In the genomic region with DNA sequence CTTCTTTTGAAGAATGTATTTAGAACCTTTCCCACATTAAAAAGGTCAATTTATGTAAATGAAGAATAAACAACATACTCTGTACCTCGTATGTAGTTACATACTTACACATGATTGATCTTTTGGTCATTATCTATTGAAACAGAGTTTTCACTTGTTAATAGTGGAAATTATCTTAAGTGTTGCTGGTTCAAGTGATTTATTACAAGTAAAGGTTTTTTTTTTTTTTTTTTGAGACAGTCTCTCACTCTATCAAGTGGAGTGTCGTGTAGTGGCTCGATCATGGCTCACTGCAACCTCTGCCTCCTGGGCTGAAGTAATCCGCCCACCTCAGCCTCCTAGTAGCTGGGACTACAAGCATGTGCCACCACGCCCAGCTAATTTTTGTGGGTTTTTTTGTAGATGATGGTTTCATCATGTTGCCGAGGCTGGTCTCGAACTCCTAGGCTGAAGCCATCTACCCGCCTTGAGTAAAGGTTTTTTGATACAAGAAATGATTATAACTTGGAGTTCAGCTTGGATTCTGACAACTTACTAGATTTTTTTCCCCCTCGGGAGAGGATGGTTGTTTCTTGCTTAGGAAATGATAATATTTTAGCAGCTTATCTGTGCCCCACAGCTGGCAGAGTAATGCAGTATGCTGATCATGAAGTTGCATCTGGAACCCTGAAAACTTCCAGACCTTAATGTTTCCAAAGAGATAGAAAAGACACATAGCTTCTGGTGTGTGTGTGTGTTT, we compare ENCODE assay signal across 1 cellular context.
TF ChIP-seq lines count a peak whose summit lies in the region.

No MANE protein-coding gene starts in this region.

TF ChIP-seq in K562, 482 proteins besides CTCF, POLR2A, EP300 and RAD21 (continued from another document):
- TF ChIP-seq, protein P1, sequence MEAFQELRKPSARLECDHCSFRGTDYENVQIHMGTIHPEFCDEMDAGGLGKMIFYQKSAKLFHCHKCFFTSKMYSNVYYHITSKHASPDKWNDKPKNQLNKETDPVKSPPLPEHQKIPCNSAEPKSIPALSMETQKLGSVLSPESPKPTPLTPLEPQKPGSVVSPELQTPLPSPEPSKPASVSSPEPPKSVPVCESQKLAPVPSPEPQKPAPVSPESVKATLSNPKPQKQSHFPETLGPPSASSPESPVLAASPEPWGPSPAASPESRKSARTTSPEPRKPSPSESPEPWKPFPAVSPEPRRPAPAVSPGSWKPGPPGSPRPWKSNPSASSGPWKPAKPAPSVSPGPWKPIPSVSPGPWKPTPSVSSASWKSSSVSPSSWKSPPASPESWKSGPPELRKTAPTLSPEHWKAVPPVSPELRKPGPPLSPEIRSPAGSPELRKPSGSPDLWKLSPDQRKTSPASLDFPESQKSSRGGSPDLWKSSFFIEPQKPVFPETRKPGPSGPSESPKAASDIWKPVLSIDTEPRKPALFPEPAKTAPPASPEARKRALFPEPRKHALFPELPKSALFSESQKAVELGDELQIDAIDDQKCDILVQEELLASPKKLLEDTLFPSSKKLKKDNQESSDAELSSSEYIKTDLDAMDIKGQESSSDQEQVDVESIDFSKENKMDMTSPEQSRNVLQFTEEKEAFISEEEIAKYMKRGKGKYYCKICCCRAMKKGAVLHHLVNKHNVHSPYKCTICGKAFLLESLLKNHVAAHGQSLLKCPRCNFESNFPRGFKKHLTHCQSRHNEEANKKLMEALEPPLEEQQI (IDR thresholded peaks at IDR 0.05), result peak; percentile 36; the same call in 1 of the 2 replicates
- TF ChIP-seq POLR2AphosphoS2 (IDR thresholded peaks at IDR 0.05; ENCODE audit: low read length) (no peak), SMARCC2 (IDR thresholded peaks at IDR 0.05; ENCODE audit: low read depth) (peak; percentile 85; the same call in 1 of the 2 replicates), DDX20 (tag; IDR thresholded peaks at IDR 0.05; ENCODE audit: low read depth) (no peak), CEBPG (CRISPR knock-in tag; IDR thresholded peaks at IDR 0.05) (peak; percentile 75), CEBPG (tag; conservative IDR thresholded peaks at IDR 0.05 in 1 of 2, IDR thresholded peaks at IDR 0.05 in 1 of 2) (peak; percentile 53 to 78), FOXM1 (IDR thresholded peaks at IDR 0.05; ENCODE audit: low read depth) (peak; percentile 90), FOXM1 (CRISPR knock-in tag; IDR thresholded peaks at IDR 0.05; ENCODE audit: low read depth) (no peak), ZNF766 (CRISPR knock-in tag; conservative IDR thresholded peaks at IDR 0.05) (peak; percentile 65; the same call in 1 of the 2 replicates), ADNP (tag; IDR thresholded peaks at IDR 0.05) (peak; percentile 96), NFXL1 (CRISPR knock-in tag; IDR thresholded peaks at IDR 0.05) (no peak), GABPA (tag; conservative IDR thresholded peaks at IDR 0.05; ENCODE audit: low read depth) (no peak), POLR3A (IDR thresholded peaks at IDR 0.05; ENCODE audit: borderline replicate concordance, extremely low read depth, insufficient read depth, insufficient read length) (no peak), DACH1 (IDR thresholded peaks at IDR 0.05; ENCODE audit: partially characterized antibody) (peak; percentile 47), SRSF7 (optimal IDR thresholded peaks at IDR 0.05; ENCODE audit: low read depth, low read length) (no peak)
- TF ChIP-seq, protein P2, sequence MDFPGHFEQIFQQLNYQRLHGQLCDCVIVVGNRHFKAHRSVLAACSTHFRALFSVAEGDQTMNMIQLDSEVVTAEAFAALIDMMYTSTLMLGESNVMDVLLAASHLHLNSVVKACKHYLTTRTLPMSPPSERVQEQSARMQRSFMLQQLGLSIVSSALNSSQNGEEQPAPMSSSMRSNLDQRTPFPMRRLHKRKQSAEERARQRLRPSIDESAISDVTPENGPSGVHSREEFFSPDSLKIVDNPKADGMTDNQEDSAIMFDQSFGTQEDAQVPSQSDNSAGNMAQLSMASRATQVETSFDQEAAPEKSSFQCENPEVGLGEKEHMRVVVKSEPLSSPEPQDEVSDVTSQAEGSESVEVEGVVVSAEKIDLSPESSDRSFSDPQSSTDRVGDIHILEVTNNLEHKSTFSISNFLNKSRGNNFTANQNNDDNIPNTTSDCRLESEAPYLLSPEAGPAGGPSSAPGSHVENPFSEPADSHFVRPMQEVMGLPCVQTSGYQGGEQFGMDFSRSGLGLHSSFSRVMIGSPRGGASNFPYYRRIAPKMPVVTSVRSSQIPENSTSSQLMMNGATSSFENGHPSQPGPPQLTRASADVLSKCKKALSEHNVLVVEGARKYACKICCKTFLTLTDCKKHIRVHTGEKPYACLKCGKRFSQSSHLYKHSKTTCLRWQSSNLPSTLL (IDR thresholded peaks at IDR 0.05), result no peak
- TF ChIP-seq, protein P3, sequence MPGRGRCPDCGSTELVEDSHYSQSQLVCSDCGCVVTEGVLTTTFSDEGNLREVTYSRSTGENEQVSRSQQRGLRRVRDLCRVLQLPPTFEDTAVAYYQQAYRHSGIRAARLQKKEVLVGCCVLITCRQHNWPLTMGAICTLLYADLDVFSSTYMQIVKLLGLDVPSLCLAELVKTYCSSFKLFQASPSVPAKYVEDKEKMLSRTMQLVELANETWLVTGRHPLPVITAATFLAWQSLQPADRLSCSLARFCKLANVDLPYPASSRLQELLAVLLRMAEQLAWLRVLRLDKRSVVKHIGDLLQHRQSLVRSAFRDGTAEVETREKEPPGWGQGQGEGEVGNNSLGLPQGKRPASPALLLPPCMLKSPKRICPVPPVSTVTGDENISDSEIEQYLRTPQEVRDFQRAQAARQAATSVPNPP (IDR thresholded peaks at IDR 0.05; ENCODE audit: borderline replicate concordance, insufficient read depth, insufficient read length), result no peak
- TF ChIP-seq, protein P4, sequence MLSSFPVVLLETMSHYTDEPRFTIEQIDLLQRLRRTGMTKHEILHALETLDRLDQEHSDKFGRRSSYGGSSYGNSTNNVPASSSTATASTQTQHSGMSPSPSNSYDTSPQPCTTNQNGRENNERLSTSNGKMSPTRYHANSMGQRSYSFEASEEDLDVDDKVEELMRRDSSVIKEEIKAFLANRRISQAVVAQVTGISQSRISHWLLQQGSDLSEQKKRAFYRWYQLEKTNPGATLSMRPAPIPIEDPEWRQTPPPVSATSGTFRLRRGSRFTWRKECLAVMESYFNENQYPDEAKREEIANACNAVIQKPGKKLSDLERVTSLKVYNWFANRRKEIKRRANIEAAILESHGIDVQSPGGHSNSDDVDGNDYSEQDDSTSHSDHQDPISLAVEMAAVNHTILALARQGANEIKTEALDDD (IDR thresholded peaks at IDR 0.05), result 0 out of 2 replicates have a peak, but pooled peaks have one; percentile 49
- TF ChIP-seq, protein P5, sequence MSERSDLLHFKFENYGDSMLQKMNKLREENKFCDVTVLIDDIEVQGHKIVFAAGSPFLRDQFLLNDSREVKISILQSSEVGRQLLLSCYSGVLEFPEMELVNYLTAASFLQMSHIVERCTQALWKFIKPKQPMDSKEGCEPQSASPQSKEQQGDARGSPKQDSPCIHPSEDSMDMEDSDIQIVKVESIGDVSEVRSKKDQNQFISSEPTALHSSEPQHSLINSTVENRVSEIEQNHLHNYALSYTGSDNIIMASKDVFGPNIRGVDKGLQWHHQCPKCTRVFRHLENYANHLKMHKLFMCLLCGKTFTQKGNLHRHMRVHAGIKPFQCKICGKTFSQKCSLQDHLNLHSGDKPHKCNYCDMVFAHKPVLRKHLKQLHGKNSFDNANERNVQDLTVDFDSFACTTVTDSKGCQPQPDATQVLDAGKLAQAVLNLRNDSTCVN (CRISPR knock-in tag; IDR thresholded peaks at IDR 0.05), result no peak
- TF ChIP-seq, protein P6, sequence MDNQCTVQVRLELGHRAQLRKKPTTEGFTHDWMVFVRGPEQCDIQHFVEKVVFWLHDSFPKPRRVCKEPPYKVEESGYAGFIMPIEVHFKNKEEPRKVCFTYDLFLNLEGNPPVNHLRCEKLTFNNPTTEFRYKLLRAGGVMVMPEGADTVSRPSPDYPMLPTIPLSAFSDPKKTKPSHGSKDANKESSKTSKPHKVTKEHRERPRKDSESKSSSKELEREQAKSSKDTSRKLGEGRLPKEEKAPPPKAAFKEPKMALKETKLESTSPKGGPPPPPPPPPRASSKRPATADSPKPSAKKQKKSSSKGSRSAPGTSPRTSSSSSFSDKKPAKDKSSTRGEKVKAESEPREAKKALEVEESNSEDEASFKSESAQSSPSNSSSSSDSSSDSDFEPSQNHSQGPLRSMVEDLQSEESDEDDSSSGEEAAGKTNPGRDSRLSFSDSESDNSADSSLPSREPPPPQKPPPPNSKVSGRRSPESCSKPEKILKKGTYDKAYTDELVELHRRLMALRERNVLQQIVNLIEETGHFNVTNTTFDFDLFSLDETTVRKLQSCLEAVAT (IDR thresholded peaks at IDR 0.05), result no peak
- TF ChIP-seq, protein P7, sequence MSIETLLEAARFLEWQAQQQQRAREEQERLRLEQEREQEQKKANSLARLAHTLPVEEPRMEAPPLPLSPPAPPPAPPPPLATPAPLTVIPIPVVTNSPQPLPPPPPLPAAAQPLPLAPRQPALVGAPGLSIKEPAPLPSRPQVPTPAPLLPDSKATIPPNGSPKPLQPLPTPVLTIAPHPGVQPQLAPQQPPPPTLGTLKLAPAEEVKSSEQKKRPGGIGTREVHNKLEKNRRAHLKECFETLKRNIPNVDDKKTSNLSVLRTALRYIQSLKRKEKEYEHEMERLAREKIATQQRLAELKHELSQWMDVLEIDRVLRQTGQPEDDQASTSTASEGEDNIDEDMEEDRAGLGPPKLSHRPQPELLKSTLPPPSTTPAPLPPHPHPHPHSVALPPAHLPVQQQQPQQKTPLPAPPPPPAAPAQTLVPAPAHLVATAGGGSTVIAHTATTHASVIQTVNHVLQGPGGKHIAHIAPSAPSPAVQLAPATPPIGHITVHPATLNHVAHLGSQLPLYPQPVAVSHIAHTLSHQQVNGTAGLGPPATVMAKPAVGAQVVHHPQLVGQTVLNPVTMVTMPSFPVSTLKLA (conservative IDR thresholded peaks at IDR 0.05), result peak; percentile 27 to 44; a peak in 2 of 4 replicates
